Comparison of ENCODE assay signal across 8 cellular contexts in genomic region chr5:141413540-141414069, GRCh38. TPM values are rescaled to one million over a fixed set of nuclear protein-coding genes. Genes with fewer than 3 reads are reported as not detected.
A peak's percentile ranks its signal among the peaks of the same experiment; 100 is the strongest.
DNase-seq lines count a peak whose midpoint lies in the region; ATAC-seq, FAIRE-seq and TF ChIP-seq lines count a peak whose summit lies in the region.

No MANE protein-coding gene starts in this region.

- no peak overlapping the region for H2AFZ ChIP-seq in endothelial cell of umbilical vein (ENCODE audit: low read depth, low read length)

- intact Hi-C loops in CD8-positive, alpha-beta T cell (cut with DNase I, micrococcal nuclease): loop anchor here (2.0 to 10.0 kb wide), 6 partner anchors 89 to 214 kb away; partner anchors contain the start of gene TAF7 (in 2 of the 2)
- intact Hi-C loops in endothelial cell of umbilical vein (cut with micrococcal nuclease): no loop called here

- POLR2A ChIA-PET in CD8-positive, alpha-beta T cell (lab: Charles Lee): no interaction called here
- POLR2A ChIA-PET in endothelial cell of umbilical vein (lab: Charles Lee): interaction anchor here (1.0 kb wide), 1 partner anchor 112 kb away, joined by 3 read pairs; no protein-coding TSS in a partner anchor

- no TSS peak for BruUV-seq in endothelial cell of umbilical vein (replicated peaks; lab: Mats Ljungman, UMichigan)

- peaks cover 70% of the 10 kb centered on the region for H3K27me3 Mint-ChIP-seq in CD8-positive, alpha-beta T cell (ENCODE audit: low read depth)
- H3K27me3 Mint-ChIP-seq in neural crest cell (ENCODE audit: low read depth): peaks cover 22% of the 10 kb centered on the region

- H3K4me2 ChIP-seq in endothelial cell of umbilical vein (ENCODE audit: insufficient read depth, low read length): peak overlapping the region; percentile 77

- H3K27me3 ChIP-seq in CD8-positive, alpha-beta T cell (ENCODE audit: insufficient read depth, low read length): peaks cover 32% of the 10 kb centered on the region
- H3K27me3 ChIP-seq in endothelial cell of umbilical vein (ENCODE audit: control insufficient read depth in 2 of 2, insufficient read depth in 2 of 2, low read length in 2 of 2): peaks cover 49 to 84% of the 10 kb centered on the region in 2 experiments

- peaks cover 4% of the 10 kb centered on the region for H3K4me1 ChIP-seq in CD8-positive, alpha-beta T cell (ENCODE audit: insufficient read depth, low read length)
- peaks cover 9% of the 10 kb centered on the region for H3K4me1 ChIP-seq in endothelial cell of umbilical vein (ENCODE audit: control insufficient read depth, extremely low read depth, insufficient read depth, low read length)

- TF ChIP-seq POLR2A in endothelial cell of umbilical vein (IDR thresholded peaks at IDR 0.05; ENCODE audit: low read depth, low read length): no peak

- peak overlapping the region; percentile 83 for H3K4me3 Mint-ChIP-seq in CD8-positive, alpha-beta T cell
- peak overlapping the region; percentile 94 for H3K4me3 Mint-ChIP-seq in neural crest cell

- no peaks in the 10 kb centered on the region for H3K79me2 ChIP-seq in endothelial cell of umbilical vein (ENCODE audit: control insufficient read depth, insufficient read depth, low read length)

- FAIRE-seq in endothelial cell of umbilical vein (lab: Jason Lieb, UNC): no peak

- H3K9me3 ChIP-seq in CD8-positive, alpha-beta T cell (ENCODE audit: low read length): peaks cover 3% of the 10 kb centered on the region
- no peaks in the 10 kb centered on the region for H3K9me3 ChIP-seq in endothelial cell of umbilical vein (replicated peaks; ENCODE audit: control insufficient read depth, insufficient read depth, low read length)

- no peak for TF ChIP-seq CTCF in CD8-positive, alpha-beta T cell (IDR thresholded peaks at IDR 0.05)
- no peak for TF ChIP-seq CTCF in LNCaP clone FGC (IDR thresholded peaks at IDR 0.05; ENCODE audit: control insufficient read depth, extremely low read depth, insufficient read depth)
- TF ChIP-seq CTCF in endothelial cell of umbilical vein (IDR thresholded peaks at IDR 0.05; ENCODE audit: extremely low read depth in 1 of 2, insufficient read depth in 1 of 2, low read depth in 1 of 2, low read length in 2 of 2): no peak
- no peak for TF ChIP-seq CTCF in neural crest cell (conservative IDR thresholded peaks at IDR 0.05)

- no peak for ATAC-seq in CD8-positive, alpha-beta T cell
- ATAC-seq in GM19455 (IDR thresholded peaks at IDR 0.05; ENCODE audit: unreplicated experiment): no peak
- no peak for ATAC-seq in HG02798 (IDR thresholded peaks at IDR 0.05; ENCODE audit: poor library complexity, unreplicated experiment)
- ATAC-seq in esophagus mucosa: no peak

- no peak overlapping the region for H3K27ac Mint-ChIP-seq in CD8-positive, alpha-beta T cell
- H3K27ac Mint-ChIP-seq in neural crest cell (ENCODE audit: unreplicated experiment): peak overlapping the region; percentile 75

- peak overlapping the region; percentile 61 for H3K4me3 ChIP-seq in CD8-positive, alpha-beta T cell (ENCODE audit: low read depth, low read length)
- peak overlapping the region; percentile 67 for H3K4me3 ChIP-seq in LNCaP clone FGC (ENCODE audit: low read depth, low read length)
- peak overlapping the region in 2 of 3 experiments; percentile 34 to 72 for H3K4me3 ChIP-seq in endothelial cell of umbilical vein (replicated peaks in 1 of 3; ENCODE audit: insufficient read depth in 1 of 3, low read depth in 1 of 3, low read length in 3 of 3)

- H3K27ac ChIP-seq in CD8-positive, alpha-beta T cell (ENCODE audit: low read depth, low read length): no peak overlapping the region
- no peak overlapping the region for H3K27ac ChIP-seq in endothelial cell of umbilical vein (ENCODE audit: insufficient read depth, low read depth, low read length)

- H3K9me1 ChIP-seq in endothelial cell of umbilical vein (replicated peaks; ENCODE audit: control insufficient read depth, extremely low read depth, insufficient read depth, low read length): no peaks in the 10 kb centered on the region

- CTCF ChIA-PET in CD8-positive, alpha-beta T cell (lab: Charles Lee): interaction anchor here (0.7 to 2.0 kb wide), 13 partner anchors 10 to 153 kb away, joined by 3 to 10 read pairs (median 4); partner anchors contain the start of gene PCDHGA9
- CTCF ChIA-PET in endothelial cell of umbilical vein (lab: Charles Lee): interaction anchor here (1.1 to 11.3 kb wide), 26 partner anchors 8 to 191 kb away, joined by 3 to 335 read pairs (median 10); partner anchors contain the start of genes PCDHB14, PCDHGA1, PCDHGA11 and PCDHGA12

- dilution Hi-C loops in endothelial cell of umbilical vein (cut with MboI; ENCODE audit: extremely low pct_ligation_motif_present, low sequenced_read_pairs): no loop called here

- peaks cover 16% of the 10 kb centered on the region for H3K4me1 Mint-ChIP-seq in CD8-positive, alpha-beta T cell (ENCODE audit: low read depth)
- H3K4me1 Mint-ChIP-seq in neural crest cell: peaks cover 33% of the 10 kb centered on the region

- H3K9ac ChIP-seq in endothelial cell of umbilical vein (replicated peaks; ENCODE audit: extremely low read depth, insufficient read depth, low read length): no peak overlapping the region

- H3K36me3 Mint-ChIP-seq in CD8-positive, alpha-beta T cell: peaks cover 9% of the 10 kb centered on the region
- H3K36me3 Mint-ChIP-seq in neural crest cell (ENCODE audit: low read depth): peaks cover 73% of the 10 kb centered on the region

- peaks cover 5% of the 10 kb centered on the region for H4K20me1 ChIP-seq in endothelial cell of umbilical vein (replicated peaks; ENCODE audit: control insufficient read depth, extremely low read depth, insufficient read depth, low read length)

- no peaks in the 10 kb centered on the region for H3K36me3 ChIP-seq in CD8-positive, alpha-beta T cell (ENCODE audit: insufficient read depth, low read length)
- H3K36me3 ChIP-seq in endothelial cell of umbilical vein (ENCODE audit: control insufficient read depth in 2 of 2, extremely low read depth in 1 of 2, insufficient read depth in 2 of 2, low read length in 2 of 2): no peaks in the 10 kb centered on the region

- peaks cover 22% of the 10 kb centered on the region for H3K9me3 Mint-ChIP-seq in CD8-positive, alpha-beta T cell
- peaks cover 36% of the 10 kb centered on the region for H3K9me3 Mint-ChIP-seq in neural crest cell

- no peak for DNase-seq in CD8-positive, alpha-beta T cell
- DNase-seq in LNCaP clone FGC (ENCODE audit: low read depth): no peak
- no peak for DNase-seq in endothelial cell of umbilical vein (ENCODE audit: low read depth, low spot score)
- no peak for DNase-seq in neural crest cell (ENCODE audit: low read depth, low spot score)
- DNase-seq in NCI-H1930 (lab: John Stamatoyannopoulos, UW): no peak

RNA-seq across cellular contexts. Expression of gene PCDHGA10, which starts 0.8 kb away (rescaled TPM):
- under 1 TPM in 1 of 2 experiments, not detected in 1; 0.08 TPM for total RNA-seq in CD8-positive, alpha-beta T cell
- total RNA-seq in endothelial cell of umbilical vein (4.4 and 5.8 TPM in 2 replicates), neural crest cell (18.4 and 18.5 TPM in 2 replicates), esophagus mucosa (5.3 TPM)
- 3.6 and 3.7 TPM in 2 replicates for polyA plus RNA-seq in endothelial cell of umbilical vein
- polyA plus RNA-seq in endothelial cell of umbilical vein (2011; cell fraction: cytosol; rRNA removed): 1.4 and 1.6 TPM in 2 replicates
- polyA plus RNA-seq in endothelial cell of umbilical vein (2011; cell fraction: nucleus; rRNA removed): 3.7 and 4.5 TPM in 2 replicates
- polyA plus RNA-seq in endothelial cell of umbilical vein (2012): 1.0 and 3.0 TPM in 2 replicates
- 10.5 and 10.8 TPM in 2 replicates for polyA minus RNA-seq in endothelial cell of umbilical vein
- 0.20 TPM for polyA minus RNA-seq in endothelial cell of umbilical vein (2011; cell fraction: cytosol; rRNA and poly(A)+ RNA removed)
- polyA minus RNA-seq in endothelial cell of umbilical vein (2011; cell fraction: nucleus; rRNA and poly(A)+ RNA removed): 14.6 and 15.1 TPM in 2 replicates

RNA-seq across cellular contexts. Expression of gene PCDHGB7, which starts 3.9 kb away (rescaled TPM):
- not detected for total RNA-seq in CD8-positive, alpha-beta T cell
- total RNA-seq in endothelial cell of umbilical vein (12.6 and 13.0 TPM in 2 replicates), neural crest cell (6.5 and 7.0 TPM in 2 replicates), esophagus mucosa (3.3 TPM)
- 6.5 and 6.9 TPM in 2 replicates for polyA plus RNA-seq in endothelial cell of umbilical vein
- polyA plus RNA-seq in endothelial cell of umbilical vein (2011; cell fraction: cytosol; rRNA removed): 4.2 and 5.0 TPM in 2 replicates
- 7.6 and 8.5 TPM in 2 replicates for polyA plus RNA-seq in endothelial cell of umbilical vein (2011; cell fraction: nucleus; rRNA removed)
- 4.8 and 5.1 TPM in 2 replicates for polyA plus RNA-seq in endothelial cell of umbilical vein (2012)
- polyA minus RNA-seq in endothelial cell of umbilical vein: 19.7 and 23.7 TPM in 2 replicates
- polyA minus RNA-seq in endothelial cell of umbilical vein (2011; cell fraction: cytosol; rRNA and poly(A)+ RNA removed): not detected
- 21.7 and 31.0 TPM in 2 replicates for polyA minus RNA-seq in endothelial cell of umbilical vein (2011; cell fraction: nucleus; rRNA and poly(A)+ RNA removed)

RNA-seq across cellular contexts. Expression of gene PCDHGB6, which starts 5.8 kb away (rescaled TPM):
- not detected for total RNA-seq in CD8-positive, alpha-beta T cell
- 4.8 and 4.9 TPM in 2 replicates for total RNA-seq in endothelial cell of umbilical vein
- 2.2 and 2.3 TPM in 2 replicates for polyA plus RNA-seq in endothelial cell of umbilical vein
- polyA plus RNA-seq in endothelial cell of umbilical vein (2011; cell fraction: cytosol; rRNA removed): 1.1 and 1.3 TPM in 2 replicates
- polyA plus RNA-seq in endothelial cell of umbilical vein (2011; cell fraction: nucleus; rRNA removed): 2.9 TPM in 2 replicates
- 0.72 and 1.1 TPM in 2 replicates for polyA plus RNA-seq in endothelial cell of umbilical vein (2012)
- 5.7 and 6.3 TPM in 2 replicates for polyA minus RNA-seq in endothelial cell of umbilical vein
- not detected for polyA minus RNA-seq in endothelial cell of umbilical vein (2011; cell fraction: cytosol; rRNA and poly(A)+ RNA removed)
- polyA minus RNA-seq in endothelial cell of umbilical vein (2011; cell fraction: nucleus; rRNA and poly(A)+ RNA removed): 9.4 and 12.6 TPM in 2 replicates
- 53.6 and 53.7 TPM in 2 replicates for total RNA-seq in neural crest cell
- total RNA-seq in esophagus mucosa: 3.0 TPM

RNA-seq across cellular contexts. Expression of gene PCDHGA11, which starts 7.2 kb away (rescaled TPM):
- under 1 TPM in 1 of 2 experiments, not detected in 1; 0.08 TPM for total RNA-seq in CD8-positive, alpha-beta T cell
- total RNA-seq in endothelial cell of umbilical vein (10.3 and 11.5 TPM in 2 replicates), neural crest cell (1.8 and 2.4 TPM in 2 replicates), esophagus mucosa (1.9 TPM)
- polyA plus RNA-seq in endothelial cell of umbilical vein: 8.0 and 8.1 TPM in 2 replicates
- polyA plus RNA-seq in endothelial cell of umbilical vein (2011; cell fraction: cytosol; rRNA removed): 5.5 and 6.1 TPM in 2 replicates
- polyA plus RNA-seq in endothelial cell of umbilical vein (2011; cell fraction: nucleus; rRNA removed): 6.1 and 7.6 TPM in 2 replicates
- 6.3 and 6.8 TPM in 2 replicates for polyA plus RNA-seq in endothelial cell of umbilical vein (2012)
- polyA minus RNA-seq in endothelial cell of umbilical vein: 16.7 and 17.3 TPM in 2 replicates
- not detected for polyA minus RNA-seq in endothelial cell of umbilical vein (2011; cell fraction: cytosol; rRNA and poly(A)+ RNA removed)
- polyA minus RNA-seq in endothelial cell of umbilical vein (2011; cell fraction: nucleus; rRNA and poly(A)+ RNA removed): 27.0 and 30.1 TPM in 2 replicates

RNA-seq across cellular contexts. Expression of gene PCDHGA9, which starts 11.0 kb away (rescaled TPM):
- not detected for total RNA-seq in CD8-positive, alpha-beta T cell
- total RNA-seq in endothelial cell of umbilical vein: 3.5 and 3.9 TPM in 2 replicates
- 1.1 and 1.2 TPM in 2 replicates for polyA plus RNA-seq in endothelial cell of umbilical vein
- polyA plus RNA-seq in endothelial cell of umbilical vein (2011; cell fraction: cytosol; rRNA removed): 0.72 and 0.85 TPM in 2 replicates
- 2.7 and 3.5 TPM in 2 replicates for polyA plus RNA-seq in endothelial cell of umbilical vein (2011; cell fraction: nucleus; rRNA removed)
- polyA plus RNA-seq in endothelial cell of umbilical vein (2012): 0.38 and 0.63 TPM in 2 replicates
- 7.7 and 9.2 TPM in 2 replicates for polyA minus RNA-seq in endothelial cell of umbilical vein
- polyA minus RNA-seq in endothelial cell of umbilical vein (2011; cell fraction: cytosol; rRNA and poly(A)+ RNA removed): not detected
- polyA minus RNA-seq in endothelial cell of umbilical vein (2011; cell fraction: nucleus; rRNA and poly(A)+ RNA removed): 17.1 and 17.3 TPM in 2 replicates
- total RNA-seq in neural crest cell: 0.72 and 0.86 TPM in 2 replicates
- 3.1 TPM for total RNA-seq in esophagus mucosa
